ENCODE assay signal across 8 cellular contexts in genomic region chr7:16078076-16078952, GRCh38.
DNase-seq lines count a peak whose midpoint lies in the region; ATAC-seq, FAIRE-seq and TF ChIP-seq lines count a peak whose summit lies in the region.

No MANE protein-coding gene starts in this region.

- TF ChIP-seq POLR2A in GM12891 (IDR thresholded peaks at IDR 0.05; ENCODE audit: low read depth, low read length) = no peak

- H3K9me3 ChIP-seq in pancreas = no peaks in the 10 kb centered on the region

- H3K27me3 ChIP-seq in pancreas = no peaks in the 10 kb centered on the region

- no peak overlapping the region for H3K27ac ChIP-seq in pancreas

- intact Hi-C loops in pancreas (cut with DNase I) = loop anchor here in 1 of 3 donors (5.0 kb wide), 1 partner anchor 489 kb away; no protein-coding TSS in a partner anchor

- DNase-seq in AG09309 (ENCODE audit: low read depth) = peak; percentile 25
- DNase-seq in GM12891 (ENCODE audit: insufficient read length, low spot score) = no peak
- DNase-seq in NCI-H1436 treated with DMSO at 0.1 percent for 48 hours (lab: John Stamatoyannopoulos, UW) = peak; percentile 17
- peak; percentile 22 for DNase-seq in SKM-1 treated with dmso at 0.1 percent for 144 hours (lab: John Stamatoyannopoulos, UW; ENCODE audit: unreplicated experiment)
- DNase-seq in fibroblast of the aortic adventitia (ENCODE audit: low read depth) = peak; percentile 86
- DNase-seq in pancreas = peak in 3 of 6 donors; percentile 14 to 20 (median 18)

- no peaks in the 10 kb centered on the region for H3K4me1 ChIP-seq in pancreas

- H3K36me3 ChIP-seq in pancreas = no peaks in the 10 kb centered on the region

- ATAC-seq in HG02763 (IDR thresholded peaks at IDR 0.05; ENCODE audit: unreplicated experiment) (peak; percentile 62), pancreas (peak; percentile 67 to 91 (median 84)), GM21717 (IDR thresholded peaks at IDR 0.05; ENCODE audit: unreplicated experiment) (no peak)

- 8 to 9% methylated on average over 3 of the region's 3 CpGs for WGBS in pancreas, 2 donors

- TF ChIP-seq CTCF in AG09309 (IDR thresholded peaks at IDR 0.05; ENCODE audit: control insufficient read depth, insufficient read depth, low read depth, low read length, missing control alignments) (peak; percentile 70), fibroblast of the aortic adventitia (IDR thresholded peaks at IDR 0.05; ENCODE audit: insufficient read depth, low read length) (peak; percentile 79), pancreas (IDR thresholded peaks at IDR 0.05) (peak; percentile 22 to 59 (median 34))

- H3K4me3 ChIP-seq in AG09309 (ENCODE audit: control insufficient read depth, low read depth, low read length) (no peak overlapping the region), fibroblast of the aortic adventitia (ENCODE audit: low read depth, low read length) (no peak overlapping the region), pancreas (no peak overlapping the region)

- FAIRE-seq in GM12891 (lab: Jason Lieb, UNC) (peak; percentile 5), pancreas (lab: Jason Lieb, UNC) (peak; percentile 99)

TF ChIP-seq in GM12891, 5 proteins besides CTCF, POLR2A, EP300 and RAD21:
- TF ChIP-seq SPI1 (IDR thresholded peaks at IDR 0.05; ENCODE audit: low read depth, low read length) (no peak), PAX5 (IDR thresholded peaks at IDR 0.05; ENCODE audit: insufficient read depth, low read length, severe bottlenecking) (no peak), POLR2AphosphoS5 (IDR thresholded peaks at IDR 0.05; ENCODE audit: low read depth, low read length) (no peak), TAF1 (IDR thresholded peaks at IDR 0.05; ENCODE audit: low read depth, low read length) (no peak), POU2F2 (IDR thresholded peaks at IDR 0.05; ENCODE audit: low read depth, low read length) (no peak)
